Comparison of ENCODE assay signal across 1 cellular context in genomic region chr19:7340959-7341837, GRCh38.
A peak's percentile ranks its signal among the peaks of the same experiment; 100 is the strongest.
TF ChIP-seq lines count a peak whose summit lies in the region.

No MANE protein-coding gene starts in this region.

TF ChIP-seq in GM12878, 131 proteins besides CTCF, POLR2A, EP300 and RAD21 (continued from another document and continues in another):
- TF ChIP-seq ZBTB33 (IDR thresholded peaks at IDR 0.05) (no peak; the same call in 1 of the 2 replicates), IRF4 (IDR thresholded peaks at IDR 0.05; ENCODE audit: low read depth, low read length) (no peak), BCLAF1 (IDR thresholded peaks at IDR 0.05) (no peak), ZNF622 (IDR thresholded peaks at IDR 0.05) (no peak), HCFC1 (IDR thresholded peaks at IDR 0.05; ENCODE audit: low read length) (no peak), MEF2B (IDR thresholded peaks at IDR 0.05; ENCODE audit: partially characterized antibody, poor library complexity, severe bottlenecking) (no peak), EGR1 (IDR thresholded peaks at IDR 0.05; ENCODE audit: borderline replicate concordance in 1 of 2, low read depth in 2 of 2, low read length in 2 of 2) (peak in 1 of 2 experiments; percentile 44; a peak in 1 of 3 replicates), CBFB (IDR thresholded peaks at IDR 0.05; ENCODE audit: low read depth) (peak; percentile 85; the same call in 1 of the 2 replicates), IRF3 (IDR thresholded peaks at IDR 0.05) (no peak), TCF7 (IDR thresholded peaks at IDR 0.05; ENCODE audit: borderline replicate concordance) (no peak), SREBF1 (IDR thresholded peaks at IDR 0.05; ENCODE audit: low read length) (no peak), YY1 (IDR thresholded peaks at IDR 0.05; ENCODE audit: low read depth, low read length) (peak; percentile 83), NFXL1 (IDR thresholded peaks at IDR 0.05; ENCODE audit: borderline replicate concordance) (no peak), ZNF687 (IDR thresholded peaks at IDR 0.05) (peak; percentile 85), PKNOX1 (IDR thresholded peaks at IDR 0.05) (no peak), BCL11A (IDR thresholded peaks at IDR 0.05; ENCODE audit: low read depth, low read length) (0 out of 2 replicates have a peak, but pooled peaks have one; percentile 11), CEBPZ (IDR thresholded peaks at IDR 0.05; ENCODE audit: low read depth, low read length) (no peak), STAT1 (conservative IDR thresholded peaks at IDR 0.05) (peak; percentile 27; the same call in 1 of the 2 replicates), POLR2AphosphoS2 (IDR thresholded peaks at IDR 0.05; ENCODE audit: low read depth, low read length) (no peak), ZNF384 (IDR thresholded peaks at IDR 0.05; ENCODE audit: borderline replicate concordance, low read depth, low read length) (peak; percentile 92), MEF2A (IDR thresholded peaks at IDR 0.05; ENCODE audit: insufficient read depth, low read depth, low read length) (peak; percentile 72), CEBPB (IDR thresholded peaks at IDR 0.05; ENCODE audit: borderline replicate concordance in 1 of 2, low read depth in 2 of 2, low read length in 2 of 2) (no peak), ZNF592 (IDR thresholded peaks at IDR 0.05) (no peak; the same call in 1 of the 2 replicates), SPI1 (IDR thresholded peaks at IDR 0.05; ENCODE audit: borderline replicate concordance, insufficient read depth, low read depth, low read length) (no peak), PML (IDR thresholded peaks at IDR 0.05; ENCODE audit: low read length) (no peak), ZBTB11 (CRISPR knock-in tag; IDR thresholded peaks at IDR 0.05) (no peak), RELB (IDR thresholded peaks at IDR 0.05; ENCODE audit: low read depth) (peak; percentile 78), RUNX3 (IDR thresholded peaks at IDR 0.05; ENCODE audit: low read length) (peak; percentile 89), RB1 (IDR thresholded peaks at IDR 0.05; ENCODE audit: borderline replicate concordance) (peak; percentile 67; the same call in 1 of the 2 replicates)
